In genomic region chr22:19449422-19449767, GRCh38 we compare ENCODE assay signal across 22 cellular contexts. TPM values are rescaled to one million over a fixed set of nuclear protein-coding genes. Genes with fewer than 3 reads are reported as not detected.
DNase-seq lines count a peak whose midpoint lies in the region; ATAC-seq and TF ChIP-seq lines count a peak whose summit lies in the region.
"Had no signal": no experiment of that assay in that cellular context is flagged by ENCODE, and none has a peak within 500 bp of the region (broad histone marks: within the 10 kb centered on the region; RNA-seq: fewer than 3 reads in every experiment).

No MANE protein-coding gene starts in this region.

- H3K27me3 Mint-ChIP-seq in natural killer cell (ENCODE audit: low read depth in 2 of 2) (no peaks in the 10 kb centered on the region), immature natural killer cell (ENCODE audit: low read depth in 3 of 3) (peaks cover 0 to 9% (median 0%) of the 10 kb centered on the region in 3 donors)
- H3K27me3 Mint-ChIP-seq in natural killer cell treated with Interleukin-12 subunit alpha and Interleukin-12 subunit beta and Interleukin-15 and Interleukin-18, amount 100 ng/mL, for 72 hours: no peaks in the 10 kb centered on the region

- POLR2A ChIA-PET in RWPE1 (lab: Yijun Ruan, JAX; ENCODE audit: low non-redundant PET) (no interaction called here), SK-N-SH (lab: Yijun Ruan, JAX) (no interaction called here)

- H3K4me1 Mint-ChIP-seq in natural killer cell (peaks cover 29 to 34% of the 10 kb centered on the region in 2 donors), immature natural killer cell (peaks cover 27 to 40% of the 10 kb centered on the region in 2 donors)
- H3K4me1 Mint-ChIP-seq in natural killer cell treated with Interleukin-12 subunit alpha and Interleukin-12 subunit beta and Interleukin-15 and Interleukin-18, amount 100 ng/mL, for 72 hours (ENCODE audit: low read depth in 2 of 2): peaks cover 29 to 30% of the 10 kb centered on the region in 2 donors

- CTCF ChIA-PET in RWPE1 (lab: Yijun Ruan, JAX) (no interaction called here), SK-N-SH (lab: Yijun Ruan, JAX) (no interaction called here)

- TF ChIP-seq EP300 in SK-N-SH (IDR thresholded peaks at IDR 0.05; ENCODE audit: borderline replicate concordance in 1 of 2, low read depth in 1 of 2, low read length in 1 of 2): no peak

- no peaks in the 10 kb centered on the region for H3K9me3 Mint-ChIP-seq in natural killer cell
- H3K9me3 Mint-ChIP-seq in natural killer cell treated with Interleukin-12 subunit alpha and Interleukin-12 subunit beta and Interleukin-15 and Interleukin-18, amount 100 ng/mL, for 72 hours: no peaks in the 10 kb centered on the region
- no peaks in the 10 kb centered on the region for H3K9me3 Mint-ChIP-seq in immature natural killer cell
- H3K9me3 Mint-ChIP-seq: H9 had no signal

- no peak for ATAC-seq in natural killer cell
- no peak for ATAC-seq in natural killer cell treated with Interleukin-12 subunit alpha and Interleukin-12 subunit beta and Interleukin-15 and Interleukin-18, amount 100 ng/mL, for 72 hours
- no peak for ATAC-seq in omental fat pad (ENCODE audit: low FRiP score)
- no peak for ATAC-seq in GM19023 (IDR thresholded peaks at IDR 0.05; ENCODE audit: unreplicated experiment)
- ATAC-seq: PC-3, sciatic nerve had no signal

- H3F3A ChIP-seq in SK-N-SH (replicated peaks; ENCODE audit: insufficient read depth): peaks cover 9% of the 10 kb centered on the region

- no peak for TF ChIP-seq RAD21 in SK-N-SH (IDR thresholded peaks at IDR 0.05; ENCODE audit: low read length)

- intact Hi-C loops in natural killer cell (cut with micrococcal nuclease): no loop called here

- H3K27ac Mint-ChIP-seq in natural killer cell (peak overlapping the region in 1 of 2 donors; percentile 63), immature natural killer cell (peak overlapping the region in 3 of 6 donors; percentile 16 to 29 (median 17))
- H3K27ac Mint-ChIP-seq in natural killer cell treated with Interleukin-12 subunit alpha and Interleukin-12 subunit beta and Interleukin-15 and Interleukin-18, amount 100 ng/mL, for 72 hours: peak overlapping the region in 1 of 2 donors; percentile 56
- H3K27ac Mint-ChIP-seq: H9 had no signal

- peaks cover 24 to 56% of the 10 kb centered on the region in 2 experiments for H3K36me3 ChIP-seq in SK-N-SH (replicated peaks in 1 of 2; ENCODE audit: control insufficient read depth in 1 of 2, insufficient read depth in 2 of 2, low read length in 1 of 2)

- H3K9me2 ChIP-seq in SK-N-SH: no peaks in the 10 kb centered on the region

- H3K4me1 ChIP-seq in SK-N-SH (ENCODE audit: control insufficient read depth in 1 of 2, insufficient read depth in 2 of 2, low read depth in 1 of 2, low read length in 1 of 2): peaks cover 0 to 19% of the 10 kb centered on the region in 2 experiments; a peak in 1 of 4 replicates
- H3K4me1 ChIP-seq: SJCRH30 had no signal

- no peak overlapping the region for H3K4me2 ChIP-seq in SK-N-SH

- H3K27ac ChIP-seq in RWPE1 (peak overlapping the region; percentile 95), SK-N-SH (ENCODE audit: low read depth in 2 of 2, low read length in 1 of 2) (no peak overlapping the region)
- H3K27ac ChIP-seq: SJCRH30, thoracic aorta had no signal

- DNase-seq in natural killer cell: no peak
- DNase-seq in natural killer cell treated with Interleukin-12 subunit alpha and Interleukin-12 subunit beta and Interleukin-15 and Interleukin-18, amount 100 ng/mL, for 72 hours (ENCODE audit: low spot score): no peak
- DNase-seq in RWPE1 (ENCODE audit: low spot score): no peak
- DNase-seq in immature natural killer cell: no peak
- no peak for DNase-seq in SK-N-SH
- DNase-seq in omental fat pad (ENCODE audit: low spot score): no peak
- DNase-seq: activated CD4-positive, CD25-positive, alpha-beta regulatory T cell; activated gamma-delta T cell; anterior cingulate cortex; DMS79; H9; kidney; mammary epithelial cell; MV-4-11; NCI-H187; NCI-H226; NCI-H774; PC-3; SJCRH30 had no signal

- no peaks in the 10 kb centered on the region for H3K9me3 ChIP-seq in SK-N-SH
- H3K9me3 ChIP-seq: SJCRH30, thoracic aorta had no signal

- no peak for TF ChIP-seq CTCF in natural killer cell (IDR thresholded peaks at IDR 0.05)
- TF ChIP-seq CTCF in RWPE1 (conservative IDR thresholded peaks at IDR 0.05; ENCODE audit: low read depth): no peak
- TF ChIP-seq CTCF in SK-N-SH (IDR thresholded peaks at IDR 0.05): no peak
- no peak for TF ChIP-seq CTCF in omental fat pad (IDR thresholded peaks at IDR 0.05)

- H3K36me3 Mint-ChIP-seq in natural killer cell: peaks cover 11% of the 10 kb centered on the region
- H3K36me3 Mint-ChIP-seq in natural killer cell treated with Interleukin-12 subunit alpha and Interleukin-12 subunit beta and Interleukin-15 and Interleukin-18, amount 100 ng/mL, for 72 hours: peaks cover 8% of the 10 kb centered on the region
- H3K36me3 Mint-ChIP-seq in immature natural killer cell: peaks cover 4 to 17% (median 10%) of the 10 kb centered on the region in 3 donors

- no peaks in the 10 kb centered on the region for H4K20me1 ChIP-seq in SK-N-SH (ENCODE audit: insufficient read depth)

- no peaks in the 10 kb centered on the region for H3K27me3 ChIP-seq in SK-N-SH (ENCODE audit: insufficient read depth)
- H3K27me3 ChIP-seq: SJCRH30 had no signal

- peak overlapping the region; percentile 13 for H3K4me3 Mint-ChIP-seq in natural killer cell
- H3K4me3 Mint-ChIP-seq in natural killer cell treated with Interleukin-12 subunit alpha and Interleukin-12 subunit beta and Interleukin-15 and Interleukin-18, amount 100 ng/mL, for 72 hours: no peak overlapping the region
- peak overlapping the region in 3 of 5 donors; percentile 15 to 27 (median 21) for H3K4me3 Mint-ChIP-seq in immature natural killer cell

- no peak overlapping the region for H2AFZ ChIP-seq in SK-N-SH (ENCODE audit: low read depth)

- no peak overlapping the region for H3K9ac ChIP-seq in SK-N-SH

- no peak overlapping the region for H3K4me3 ChIP-seq in SK-N-SH (ENCODE audit: low read depth in 2 of 2, low read length in 1 of 2)
- H3K4me3 ChIP-seq: SJCRH30, thoracic aorta had no signal

- peaks cover 31% of the 10 kb centered on the region for H3K79me2 ChIP-seq in SK-N-SH (ENCODE audit: insufficient read depth)

- 68% methylated on average over 2 of the region's 2 CpGs for WGBS in SK-N-SH (ENCODE audit: low lambda C conversion rate)

TF ChIP-seq in SK-N-SH, 30 proteins besides CTCF, POLR2A, EP300 and RAD21 (continues in another document):
- no peak for TF ChIP-seq YY1 (IDR thresholded peaks at IDR 0.05; ENCODE audit: low read depth)

RNA-seq across cellular contexts. Expression of gene C22orf39, which starts 1.9 kb away (rescaled TPM):
- total RNA-seq in natural killer cell: 10 to 100 TPM; 45.4 to 53.3 (median 50.2) TPM
- total RNA-seq in natural killer cell treated with Interleukin-12 subunit alpha and Interleukin-12 subunit beta and Interleukin-15 and Interleukin-18, amount 100 ng/mL, for 72 hours: 10 to 100 TPM; 27.6 to 36.8 TPM
- 10 to 100 TPM; 67.8 to 75.5 (median 71.0) TPM for polyA plus RNA-seq in immature natural killer cell
- 17.7 and 22.2 TPM in 2 replicates for polyA plus RNA-seq in SK-N-SH (2012; rRNA removed)
- 21.1 and 21.7 TPM in 2 replicates for polyA plus RNA-seq in SK-N-SH (2012; cell fraction: cytosol; rRNA removed)
- polyA plus RNA-seq in SK-N-SH (2012; cell fraction: nucleus; rRNA removed): 11.1 and 14.0 TPM in 2 replicates
- total RNA-seq in omental fat pad: 10 to 100 TPM; 52.7 to 75.3 (median 57.3) TPM

RNA-seq across cellular contexts. Expression of gene MRPL40, which starts 17.1 kb away (rescaled TPM):
- total RNA-seq in natural killer cell (10 to 100 TPM; 11.6 to 16.7 (median 14.2) TPM), omental fat pad (10 to 100 TPM; 17.3 to 25.9 (median 24.0) TPM)
- 10 to 100 TPM; 14.3 to 21.3 TPM for total RNA-seq in natural killer cell treated with Interleukin-12 subunit alpha and Interleukin-12 subunit beta and Interleukin-15 and Interleukin-18, amount 100 ng/mL, for 72 hours
- polyA plus RNA-seq in immature natural killer cell (10 to 100 TPM; 64.7 to 85.1 (median 77.9) TPM), SK-N-SH (2012; rRNA removed) (34.9 and 35.7 TPM in 2 replicates)
- polyA plus RNA-seq in SK-N-SH (2012; cell fraction: cytosol; rRNA removed): 40.6 and 43.4 TPM in 2 replicates
- 12.7 and 17.4 TPM in 2 replicates for polyA plus RNA-seq in SK-N-SH (2012; cell fraction: nucleus; rRNA removed)

RNA-seq across cellular contexts. Expression of gene HIRA, which starts 17.9 kb away (rescaled TPM):
- total RNA-seq in natural killer cell (10 to 100 TPM; 49.6 to 75.9 (median 50.9) TPM), omental fat pad (10 to 100 TPM; 20.8 to 32.7 (median 22.6) TPM)
- 10 to 100 TPM; 40.5 to 62.7 TPM for total RNA-seq in natural killer cell treated with Interleukin-12 subunit alpha and Interleukin-12 subunit beta and Interleukin-15 and Interleukin-18, amount 100 ng/mL, for 72 hours
- polyA plus RNA-seq in immature natural killer cell (10 to 100 TPM in 1 of 3 donors, 1 to 10 TPM in 2; 4.3 to 11.5 (median 5.2) TPM), SK-N-SH (2012; rRNA removed) (20.2 and 21.0 TPM in 2 replicates)
- 13.6 and 19.3 TPM in 2 replicates for polyA plus RNA-seq in SK-N-SH (2012; cell fraction: cytosol; rRNA removed)
- 21.0 and 23.4 TPM in 2 replicates for polyA plus RNA-seq in SK-N-SH (2012; cell fraction: nucleus; rRNA removed)

RNA-seq across cellular contexts. Expression of gene UFD1, which starts 29.6 kb away (rescaled TPM):
- total RNA-seq in natural killer cell: 100 to 1,000 TPM in 1 of 3 donors, 10 to 100 TPM in 2; 73.8 to 101 (median 77.8) TPM
- 100 to 1,000 TPM; 104 to 109 TPM for total RNA-seq in natural killer cell treated with Interleukin-12 subunit alpha and Interleukin-12 subunit beta and Interleukin-15 and Interleukin-18, amount 100 ng/mL, for 72 hours
- polyA plus RNA-seq in immature natural killer cell: 100 to 1,000 TPM; 106 to 176 (median 142) TPM
- 111 and 122 TPM in 2 replicates for polyA plus RNA-seq in SK-N-SH (2012; rRNA removed)
- polyA plus RNA-seq in SK-N-SH (2012; cell fraction: cytosol; rRNA removed): 91.4 and 107 TPM in 2 replicates
- 84.4 and 109 TPM in 2 replicates for polyA plus RNA-seq in SK-N-SH (2012; cell fraction: nucleus; rRNA removed)
- total RNA-seq in omental fat pad: 10 to 100 TPM; 32.3 to 47.5 (median 40.3) TPM

RNA-seq across cellular contexts. Expression of gene CDC45, which starts 30.3 kb away (rescaled TPM):
- total RNA-seq in natural killer cell (1 to 10 TPM; 1.6 to 4.8 (median 3.3) TPM), omental fat pad (1 to 10 TPM in 2 of 4 donors, under 1 TPM in 1, not detected in 1; 0.95 to 1.4 (median 1.2) TPM)
- total RNA-seq in natural killer cell treated with Interleukin-12 subunit alpha and Interleukin-12 subunit beta and Interleukin-15 and Interleukin-18, amount 100 ng/mL, for 72 hours: 100 to 1,000 TPM in 1 of 2 donors, 10 to 100 TPM in 1; 57.8 to 137 TPM
- polyA plus RNA-seq in immature natural killer cell (1 to 10 TPM in 2 of 3 donors, not detected in 1; 3.1 to 3.5 TPM), SK-N-SH (2012; rRNA removed) (23.6 and 26.4 TPM in 2 replicates)
- 21.2 and 22.9 TPM in 2 replicates for polyA plus RNA-seq in SK-N-SH (2012; cell fraction: cytosol; rRNA removed)
- 37.9 and 38.2 TPM in 2 replicates for polyA plus RNA-seq in SK-N-SH (2012; cell fraction: nucleus; rRNA removed)
- total RNA-seq: sciatic nerve had no signal
